Comparison of ENCODE assay signal across 1 cellular context in the genomic region with DNA sequence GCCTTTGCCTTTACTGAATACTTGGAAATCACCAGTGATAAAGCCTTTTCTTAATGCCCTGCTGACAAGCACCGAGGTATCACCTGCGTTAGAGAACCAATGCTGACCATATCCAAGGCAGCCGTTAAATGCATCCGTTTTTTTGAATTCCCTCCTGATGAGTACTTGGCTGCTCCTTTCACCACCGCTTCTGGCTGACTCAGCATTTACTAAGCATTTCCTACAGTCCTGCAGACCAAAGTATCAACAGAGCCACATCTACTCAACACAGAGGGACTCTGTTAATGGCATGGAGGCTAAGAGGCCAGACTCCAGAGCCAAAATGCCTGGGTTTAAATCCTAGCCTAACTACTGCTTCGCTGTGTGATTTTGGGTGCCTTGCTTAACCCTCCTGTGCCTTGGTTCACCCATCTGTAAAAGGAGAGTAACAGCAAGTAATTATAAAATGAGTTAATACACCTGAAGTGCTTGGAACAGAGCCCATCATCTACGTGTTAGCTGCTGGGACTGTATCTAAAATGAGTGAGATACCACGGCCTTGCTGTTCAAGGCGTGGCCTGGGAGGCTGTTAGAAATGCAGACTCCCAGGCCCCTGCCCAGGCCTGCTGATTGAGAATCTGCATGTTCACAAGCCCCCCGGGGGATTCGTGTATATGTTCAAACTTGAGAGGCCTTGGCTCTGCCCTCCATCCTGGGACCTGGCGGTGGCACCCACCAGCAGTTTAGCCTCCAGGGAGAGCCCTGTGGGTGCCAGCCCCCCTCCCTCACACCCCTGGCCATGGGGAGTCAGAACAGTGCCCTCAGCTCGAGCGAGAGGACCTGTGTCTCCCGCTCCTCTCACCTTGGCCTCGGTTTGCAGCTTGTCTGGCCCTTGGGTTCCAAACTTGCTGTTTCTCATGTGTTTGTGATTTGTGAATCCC.
A peak's percentile ranks its signal among the peaks of the same experiment; 100 is the strongest.
TF ChIP-seq lines count a peak whose summit lies in the region.

No MANE protein-coding gene starts in this region.

TF ChIP-seq in K562, 482 proteins besides CTCF, POLR2A, EP300 and RAD21:
- peak; percentile 76 for TF ChIP-seq MYBL2 (IDR thresholded peaks at IDR 0.05; ENCODE audit: low read depth)
- TF ChIP-seq MYBL2 (CRISPR knock-in tag; IDR thresholded peaks at IDR 0.05; ENCODE audit: borderline replicate concordance) = no peak
- peak; percentile 30; the same call in 1 of the 2 replicates for TF ChIP-seq ZEB2 (IDR thresholded peaks at IDR 0.05)
- TF ChIP-seq, protein P1, sequence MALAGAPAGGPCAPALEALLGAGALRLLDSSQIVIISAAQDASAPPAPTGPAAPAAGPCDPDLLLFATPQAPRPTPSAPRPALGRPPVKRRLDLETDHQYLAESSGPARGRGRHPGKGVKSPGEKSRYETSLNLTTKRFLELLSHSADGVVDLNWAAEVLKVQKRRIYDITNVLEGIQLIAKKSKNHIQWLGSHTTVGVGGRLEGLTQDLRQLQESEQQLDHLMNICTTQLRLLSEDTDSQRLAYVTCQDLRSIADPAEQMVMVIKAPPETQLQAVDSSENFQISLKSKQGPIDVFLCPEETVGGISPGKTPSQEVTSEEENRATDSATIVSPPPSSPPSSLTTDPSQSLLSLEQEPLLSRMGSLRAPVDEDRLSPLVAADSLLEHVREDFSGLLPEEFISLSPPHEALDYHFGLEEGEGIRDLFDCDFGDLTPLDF (CRISPR knock-in tag; IDR thresholded peaks at IDR 0.05) = 0 out of 2 replicates have a peak, but pooled peaks have one; percentile 54
- TF ChIP-seq ZC3H11A (IDR thresholded peaks at IDR 0.05; ENCODE audit: low read depth, low read length) = no peak
- TF ChIP-seq RBM25 (IDR thresholded peaks at IDR 0.05; ENCODE audit: low read depth, low read length, severe bottlenecking) = peak; percentile 79
- TF ChIP-seq ZNF316 (IDR thresholded peaks at IDR 0.05) = peak; percentile 100
- TF ChIP-seq NFATC3 (IDR thresholded peaks at IDR 0.05) = no peak
- TF ChIP-seq BCOR (IDR thresholded peaks at IDR 0.05) = peak; percentile 80
- peak; percentile 79 for TF ChIP-seq NFE2 (IDR thresholded peaks at IDR 0.05; ENCODE audit: low read depth)
- TF ChIP-seq HDAC2 (IDR thresholded peaks at IDR 0.05) = 0 out of 2 replicates have a peak, but pooled peaks have one; percentile 15
- TF ChIP-seq ZFP36 (IDR thresholded peaks at IDR 0.05; ENCODE audit: low read depth, low read length, partially characterized antibody) = peak; percentile 81
- TF ChIP-seq MAFG (tag; conservative IDR thresholded peaks at IDR 0.05) = peak; percentile 99
- peak; percentile 100 for TF ChIP-seq MAFF (IDR thresholded peaks at IDR 0.05; ENCODE audit: low read length)
- TF ChIP-seq C11orf30 (IDR thresholded peaks at IDR 0.05; ENCODE audit: low read depth) = peak; percentile 99
- TF ChIP-seq NFXL1 (CRISPR knock-in tag; IDR thresholded peaks at IDR 0.05) = no peak
- peak; percentile 60; the same call in 1 of the 2 replicates for TF ChIP-seq FOXM1 (IDR thresholded peaks at IDR 0.05; ENCODE audit: low read depth)
- TF ChIP-seq FOXM1 (CRISPR knock-in tag; IDR thresholded peaks at IDR 0.05; ENCODE audit: low read depth) = no peak
- TF ChIP-seq MAFK (IDR thresholded peaks at IDR 0.05; ENCODE audit: low read length) = peak; percentile 99
- TF ChIP-seq KDM1A (IDR thresholded peaks at IDR 0.05) = 0 out of 4 replicates have a peak, but pooled peaks have one; percentile 6 to 18
- TF ChIP-seq POLR3G (IDR thresholded peaks at IDR 0.05; ENCODE audit: extremely low read depth, insufficient read length, insufficient replicate concordance) = no peak
- TF ChIP-seq, protein P2, sequence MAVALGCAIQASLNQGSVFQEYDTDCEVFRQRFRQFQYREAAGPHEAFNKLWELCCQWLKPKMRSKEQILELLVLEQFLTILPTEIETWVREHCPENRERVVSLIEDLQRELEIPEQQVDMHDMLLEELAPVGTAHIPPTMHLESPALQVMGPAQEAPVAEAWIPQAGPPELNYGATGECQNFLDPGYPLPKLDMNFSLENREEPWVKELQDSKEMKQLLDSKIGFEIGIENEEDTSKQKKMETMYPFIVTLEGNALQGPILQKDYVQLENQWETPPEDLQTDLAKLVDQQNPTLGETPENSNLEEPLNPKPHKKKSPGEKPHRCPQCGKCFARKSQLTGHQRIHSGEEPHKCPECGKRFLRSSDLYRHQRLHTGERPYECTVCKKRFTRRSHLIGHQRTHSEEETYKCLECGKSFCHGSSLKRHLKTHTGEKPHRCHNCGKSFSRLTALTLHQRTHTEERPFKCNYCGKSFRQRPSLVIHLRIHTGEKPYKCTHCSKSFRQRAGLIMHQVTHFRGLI (CRISPR knock-in tag; IDR thresholded peaks at IDR 0.05) = no peak
- peak; percentile 77; the same call in 1 of the 2 replicates for TF ChIP-seq BACH1 (tag; IDR thresholded peaks at IDR 0.05)
- TF ChIP-seq NR2C2 (CRISPR knock-in tag; IDR thresholded peaks at IDR 0.05) = no peak
- no peak for TF ChIP-seq NR2C2 (tag; IDR thresholded peaks at IDR 0.05)
